In the genomic region with DNA sequence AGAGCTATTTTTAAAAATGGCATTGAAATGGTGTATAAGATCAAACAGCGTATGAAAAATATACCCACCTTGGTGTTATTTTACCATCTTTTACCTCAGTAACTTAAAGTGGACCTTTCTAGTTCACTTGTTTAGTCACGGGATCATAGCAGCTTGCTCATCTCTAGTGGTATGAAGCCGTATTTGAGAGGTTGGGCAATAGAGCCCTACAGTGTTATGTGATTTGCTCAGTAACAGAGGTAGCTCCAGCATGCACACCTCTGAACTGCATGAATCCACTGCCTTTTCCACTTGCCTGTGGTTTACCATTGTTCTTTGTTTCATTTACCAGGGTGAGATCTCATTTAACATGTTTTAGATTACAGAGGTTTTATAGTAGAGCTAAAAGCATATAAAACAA, we compare ENCODE assay signal across 16 cellular contexts.
DNase-seq lines count a peak whose midpoint lies in the region; ATAC-seq, FAIRE-seq and TF ChIP-seq lines count a peak whose summit lies in the region.
"Had no signal": no experiment of that assay in that cellular context is flagged by ENCODE, and none has a peak within 500 bp of the region (broad histone marks: within the 10 kb centered on the region; RNA-seq: fewer than 3 reads in every experiment).

No MANE protein-coding gene starts in this region.

- TF ChIP-seq POLR2A in heart left ventricle (IDR thresholded peaks at IDR 0.05) (no peak), K562 (conservative IDR thresholded peaks at IDR 0.05) (no peak)

- intact Hi-C loops in heart left ventricle (cut with DNase I): loop anchor here in 3 of 10 donors (2.0 to 10.0 kb wide), 5 partner anchors 59 to 601 kb away; partner anchors contain the start of gene ATG10 (in 1 of the 3)
- intact Hi-C loops in K562 (cut with micrococcal nuclease): loop anchor here (2.0 to 5.0 kb wide), 2 partner anchors 61 to 121 kb away; no protein-coding TSS in a partner anchor
- intact Hi-C loops in activated CD8-positive, alpha-beta T cell treated with anti-CD3 and anti-CD28 coated beads for 36 hours (cut with micrococcal nuclease): no loop called here

- TF ChIP-seq EP300 in K562 (IDR thresholded peaks at IDR 0.05; ENCODE audit: low read length): no peak

- H3K9ac ChIP-seq in K562 (ENCODE audit: insufficient read depth in 1 of 2, low read depth in 2 of 2, low read length in 2 of 2) (no peak overlapping the region), iPS-18a (ENCODE audit: low read length) (peak overlapping the region; percentile 1)

- H3K27me3 Mint-ChIP-seq in activated CD8-positive, alpha-beta T cell treated with anti-CD3 and anti-CD28 coated beads for 36 hours: no peaks in the 10 kb centered on the region
- H3K27me3 Mint-ChIP-seq: activated CD4-positive, alpha-beta T cell treated with anti-CD3 and anti-CD28 coated beads, Interleukin-2, amount 10 ng/mL, durations not matched to agents 24 days and 14 days; progenitor cell of endocrine pancreas had no signal

- no peaks in the 10 kb centered on the region for H4K20me1 ChIP-seq in K562 (replicated peaks; ENCODE audit: control insufficient read depth, insufficient read depth, low read length)

- H3K36me3 ChIP-seq in heart left ventricle (no peaks in the 10 kb centered on the region), right atrium auricular region (no peaks in the 10 kb centered on the region), K562 (ENCODE audit: control insufficient read depth, insufficient read depth, low read length) (no peaks in the 10 kb centered on the region), iPS-18a (ENCODE audit: control insufficient read depth, low read depth, low read length) (no peaks in the 10 kb centered on the region), thymus (ENCODE audit: control insufficient read depth, insufficient read depth) (no peaks in the 10 kb centered on the region)
- H3K36me3 ChIP-seq: Peyer's patch had no signal

- H3K4me3 ChIP-seq in heart left ventricle (no peak overlapping the region), right atrium auricular region (no peak overlapping the region), K562 (no peak overlapping the region), iPS-18a (ENCODE audit: low read length) (no peak overlapping the region), thymus (ENCODE audit: low read length) (no peak overlapping the region)
- H3K4me3 ChIP-seq: mucosa of descending colon, Peyer's patch had no signal

- H3K9me3 ChIP-seq in heart left ventricle (no peaks in the 10 kb centered on the region), right atrium auricular region (no peaks in the 10 kb centered on the region), K562 (replicated peaks; ENCODE audit: control insufficient read depth, insufficient read depth, low read depth, low read length) (no peaks in the 10 kb centered on the region), iPS-18a (ENCODE audit: control insufficient read depth, low read depth, low read length) (no peaks in the 10 kb centered on the region), thymus (ENCODE audit: control insufficient read depth) (no peaks in the 10 kb centered on the region)
- H3K9me3 ChIP-seq: mucosa of descending colon, Peyer's patch had no signal

- no peak for FAIRE-seq in K562 (lab: Jason Lieb, UNC)

- H3K27ac Mint-ChIP-seq in activated CD8-positive, alpha-beta T cell treated with anti-CD3 and anti-CD28 coated beads for 36 hours: no peak overlapping the region
- H3K27ac Mint-ChIP-seq: activated CD4-positive, alpha-beta T cell treated with anti-CD3 and anti-CD28 coated beads, Interleukin-2, amount 10 ng/mL, durations not matched to agents 24 days and 14 days; activated T-helper 1 cell treated with anti-CD3 and anti-CD28 coated beads, Interleukin-12 subunit alpha, Interleukin-12 subunit beta, Interleukin-2, Interleukin-4 antibody, amounts not matched to agents 30 ng/mL and 10 ng/mL and 1 ng/mL, durations not matched to agents 14 hours and 24 hours and 36 hours; progenitor cell of endocrine pancreas had no signal

- H3K9me3 Mint-ChIP-seq in activated CD8-positive, alpha-beta T cell treated with anti-CD3 and anti-CD28 coated beads for 36 hours: no peaks in the 10 kb centered on the region
- H3K9me3 Mint-ChIP-seq: activated CD4-positive, alpha-beta T cell treated with anti-CD3 and anti-CD28 coated beads, Interleukin-2, amount 10 ng/mL, durations not matched to agents 24 days and 14 days; activated T-helper 1 cell treated with anti-CD3 and anti-CD28 coated beads, Interleukin-12 subunit alpha, Interleukin-12 subunit beta, Interleukin-2, Interleukin-4 antibody, amounts not matched to agents 30 ng/mL and 10 ng/mL and 1 ng/mL, durations not matched to agents 14 hours and 24 hours and 36 hours; endodermal cell had no signal

- in situ Hi-C loops in K562 (cut with MboI): no loop called here

- H3K27me3 ChIP-seq in heart left ventricle (no peaks in the 10 kb centered on the region), right atrium auricular region (no peaks in the 10 kb centered on the region), K562 (ENCODE audit: control insufficient read depth in 2 of 2, insufficient read depth in 2 of 2, low read length in 2 of 2) (no peaks in the 10 kb centered on the region), iPS-18a (ENCODE audit: control insufficient read depth, insufficient read depth, low read length) (no peaks in the 10 kb centered on the region), thymus (ENCODE audit: control insufficient read depth, insufficient read depth) (no peaks in the 10 kb centered on the region)
- H3K27me3 ChIP-seq: Peyer's patch had no signal

- H3K4me2 ChIP-seq in K562 (ENCODE audit: insufficient read depth, low read length): no peak overlapping the region

- WGBS in heart left ventricle, 4 donors: 65 to 69% (median 66%) methylated on average over 3 of the region's 3 CpGs
- 68% methylated on average over 3 of the region's 3 CpGs for WGBS in K562 (ENCODE audit: insufficient coverage, low coverage, missing lambda C conversion rate)
- WGBS in thymus: 85% methylated on average over 3 of the region's 3 CpGs

- H3K79me2 ChIP-seq in K562 (ENCODE audit: control insufficient read depth, insufficient read depth, low read length): no peaks in the 10 kb centered on the region

- no peak for TF ChIP-seq CTCF in heart left ventricle (IDR thresholded peaks at IDR 0.05)
- no peak for TF ChIP-seq CTCF in right atrium auricular region (IDR thresholded peaks at IDR 0.05)
- no peak for TF ChIP-seq CTCF in K562 (IDR thresholded peaks at IDR 0.05 in 2 of 3, conservative IDR thresholded peaks at IDR 0.05 in 1 of 3; ENCODE audit: insufficient read depth in 2 of 3, low read depth in 1 of 3, low read length in 3 of 3)
- no peak for TF ChIP-seq CTCF in activated CD8-positive, alpha-beta T cell treated with anti-CD3 and anti-CD28 coated beads for 36 hours (IDR thresholded peaks at IDR 0.05)

- H3K27ac ChIP-seq in heart left ventricle: peak overlapping the region in 1 of 12 donors; percentile 46
- no peak overlapping the region for H3K27ac ChIP-seq in right atrium auricular region
- no peak overlapping the region for H3K27ac ChIP-seq in K562 (ENCODE audit: extremely low read depth, low read depth, low read length)
- H3K27ac ChIP-seq in iPS-18a (ENCODE audit: low read length): no peak overlapping the region
- H3K27ac ChIP-seq in thymus (ENCODE audit: low read depth): peak overlapping the region; percentile 2
- H3K27ac ChIP-seq: Peyer's patch had no signal

- POLR2A ChIA-PET in K562 (lab: Yijun Ruan, JAX): interaction anchor here (0.9 to 1.5 kb wide), 4 partner anchors 11 to 136 kb away, joined by 3 to 6 read pairs (median 3); no protein-coding TSS in a partner anchor
- POLR2A ChIA-PET in activated CD8-positive, alpha-beta T cell treated with anti-CD3 and anti-CD28 coated beads for 36 hours (lab: Charles Lee): no interaction called here

- no peak for DNase-seq in heart left ventricle
- DNase-seq in right atrium auricular region (ENCODE audit: low spot score): no peak
- no peak for DNase-seq in K562 (ENCODE audit: extremely low read depth in 1 of 4, low spot score in 3 of 4)
- DNase-seq in activated CD8-positive, alpha-beta T cell treated with anti-CD3 and anti-CD28 coated beads for 36 hours: no peak
- DNase-seq in MV-4-11 (lab: John Stamatoyannopoulos, UW): no peak
- DNase-seq: activated CD4-positive, alpha-beta T cell treated with anti-CD3 and anti-CD28 coated beads, Interleukin-2, amount 10 ng/mL, durations not matched to agents 24 days and 14 days; endodermal cell; mucosa of descending colon; Peyer's patch; stimulated activated CD4-positive, alpha-beta T cell treated with anti-CD3 and anti-CD28 coated beads, Interleukin-1b, Interleukin-23, amount 100 ng/mL, for 48 hours; T-helper 2 cell had no signal

- no peaks in the 10 kb centered on the region for H3K36me3 Mint-ChIP-seq in activated CD8-positive, alpha-beta T cell treated with anti-CD3 and anti-CD28 coated beads for 36 hours (ENCODE audit: low read depth)

- peaks cover 0 to 25% (median 18%) of the 10 kb centered on the region in 12 donors for H3K4me1 ChIP-seq in heart left ventricle
- peaks cover 0 to 18% of the 10 kb centered on the region in 2 donors for H3K4me1 ChIP-seq in right atrium auricular region
- H3K4me1 ChIP-seq in K562 (replicated peaks in 1 of 2; ENCODE audit: control insufficient read depth in 2 of 2, insufficient read depth in 2 of 2, low read length in 2 of 2): peaks cover 0 to 5% of the 10 kb centered on the region in 2 experiments; a peak in 3 of 5 replicates
- H3K4me1 ChIP-seq in iPS-18a (ENCODE audit: control insufficient read depth, low read depth, low read length): peaks cover 18% of the 10 kb centered on the region
- H3K4me1 ChIP-seq in thymus (ENCODE audit: control insufficient read depth, insufficient read depth, low read length): no peaks in the 10 kb centered on the region
- H3K4me1 ChIP-seq: Peyer's patch had no signal

- H3K9me1 ChIP-seq in K562 (ENCODE audit: control insufficient read depth, insufficient read depth, low read length): no peaks in the 10 kb centered on the region

- no peak for TF ChIP-seq RAD21 in K562 (CRISPR knock-in tag; conservative IDR thresholded peaks at IDR 0.05 in 1 of 2, IDR thresholded peaks at IDR 0.05 in 1 of 2)

- H2AFZ ChIP-seq in K562 (ENCODE audit: low read depth, low read length): no peak overlapping the region

- no peak overlapping the region for H3K4me3 Mint-ChIP-seq in activated CD8-positive, alpha-beta T cell treated with anti-CD3 and anti-CD28 coated beads for 36 hours
- H3K4me3 Mint-ChIP-seq: activated CD4-positive, alpha-beta T cell treated with anti-CD3 and anti-CD28 coated beads, Interleukin-2, amount 10 ng/mL, durations not matched to agents 24 days and 14 days; activated T-helper 1 cell treated with anti-CD3 and anti-CD28 coated beads, Interleukin-12 subunit alpha, Interleukin-12 subunit beta, Interleukin-2, Interleukin-4 antibody, amounts not matched to agents 30 ng/mL and 10 ng/mL and 1 ng/mL, durations not matched to agents 14 hours and 24 hours and 36 hours; endodermal cell had no signal

- peaks cover 19% of the 10 kb centered on the region for H3K4me1 Mint-ChIP-seq in activated CD8-positive, alpha-beta T cell treated with anti-CD3 and anti-CD28 coated beads for 36 hours (ENCODE audit: low read depth)

- no TSS peak for BruUV-seq in K562 (replicated peaks; lab: Mats Ljungman, UMichigan)

- ATAC-seq in heart left ventricle (peak; percentile 59 to 84 (median 72)), K562 (peak; percentile 64; the same call in 2 of the 3 replicates), GM21367 (IDR thresholded peaks at IDR 0.05; ENCODE audit: unreplicated experiment) (no peak)
- no peak for ATAC-seq in activated CD8-positive, alpha-beta T cell treated with anti-CD3 and anti-CD28 coated beads for 36 hours
- ATAC-seq: mucosa of descending colon had no signal

- CTCF ChIA-PET in K562 (lab: Yijun Ruan, JAX; ENCODE audit: low intra/inter-chr PET ratio): no interaction called here
- CTCF ChIA-PET in activated CD8-positive, alpha-beta T cell treated with anti-CD3 and anti-CD28 coated beads for 36 hours (lab: Charles Lee): interaction anchor here (0.9 to 1.7 kb wide), 2 partner anchors 8 to 120 kb away, joined by 3 to 6 read pairs; no protein-coding TSS in a partner anchor

Comparison
In these comparisons a context has a peak if more than half of its experiments do, and no peak if none do; other contexts are left out.
1. ATAC-seq: peak in heart left ventricle (4 of 4) and K562 (single experiment); none in activated CD8-positive, alpha-beta T cell treated with anti-CD3 and anti-CD28 coated beads for 36 hours (single experiment) and GM21367 (single experiment).